In the genomic region with DNA sequence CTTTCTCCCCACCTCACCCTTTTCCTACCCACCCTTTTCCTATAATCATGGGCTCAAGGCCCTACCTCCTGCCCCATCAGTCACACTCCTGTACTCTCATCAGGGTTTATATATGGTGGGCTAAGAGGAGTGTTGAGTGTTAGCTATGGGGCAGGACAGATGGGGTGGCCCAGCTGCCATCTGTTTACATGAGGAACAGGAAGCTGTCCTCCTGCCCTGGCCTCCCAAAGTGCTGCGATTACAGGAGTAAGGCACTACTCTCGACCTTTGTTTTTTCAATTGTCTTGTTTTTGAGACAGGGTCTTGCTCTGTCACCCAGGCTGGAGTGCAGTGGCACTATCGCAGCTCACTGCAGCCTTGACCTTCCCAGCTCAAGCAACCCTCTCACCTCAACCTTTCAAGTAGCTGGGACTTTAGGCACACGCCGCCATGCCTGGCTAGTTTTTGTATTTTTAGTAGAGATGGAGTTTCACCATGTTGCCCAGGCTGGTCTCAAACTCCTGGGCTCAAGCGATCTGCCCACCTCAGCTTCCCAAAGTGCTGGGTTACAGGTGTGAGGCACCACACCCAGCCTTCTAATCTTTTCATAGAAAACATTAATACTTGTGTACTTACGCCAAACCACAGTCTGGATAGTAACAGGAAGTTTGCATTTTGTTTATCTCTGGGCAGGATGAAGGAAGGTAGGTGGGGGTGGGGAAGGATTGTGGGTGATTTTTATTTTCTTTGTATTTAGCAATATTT, we compare ENCODE assay signal across 13 cellular contexts. TPM values are rescaled to one million over a fixed set of nuclear protein-coding genes. Genes with fewer than 3 reads are reported as not detected.
DNase-seq lines count a peak whose midpoint lies in the region; ATAC-seq, FAIRE-seq and TF ChIP-seq lines count a peak whose summit lies in the region.
"Had no signal": no experiment of that assay in that cellular context is flagged by ENCODE, and none has a peak within 500 bp of the region (broad histone marks: within the 10 kb centered on the region; RNA-seq: fewer than 3 reads in every experiment).

No MANE protein-coding gene starts in this region.

- H2AFZ ChIP-seq in GM12878 (ENCODE audit: control insufficient read depth, low read depth, low read length): no peak overlapping the region

- no peaks in the 10 kb centered on the region for H3K9me3 Mint-ChIP-seq in neural crest cell

- SMC1A ChIA-PET in GM12878 (lab: Charles Lee; ENCODE audit: uncharacterized antibody, unreplicated experiment): interaction anchor here (0.9 to 5.2 kb wide), 17 partner anchors 12 to 278 kb away, joined by 3 to 48 read pairs (median 5); a partner anchor contains a TSS

- H3K36me3 ChIP-seq in GM12878 (ENCODE audit: control insufficient read depth in 2 of 2, insufficient read depth in 2 of 2, low read length in 1 of 2): no peaks in the 10 kb centered on the region
- H3K36me3 ChIP-seq: vagina had no signal

- in situ Hi-C loops in GM12878 (cut with MboI): loop anchor here (10.0 kb wide), 1 partner anchor 183 kb away; no protein-coding TSS in a partner anchor

- WGBS in GM12878 (ENCODE audit: insufficient coverage, insufficient replicate concordance, low lambda C conversion rate, missing lambda C conversion rate): 9% methylated on average over 7 of the region's 7 CpGs
- WGBS in lower leg skin, 2 donors: 70 to 80% methylated on average over 7 of the region's 7 CpGs

- no peak for TF ChIP-seq RAD21 in GM12878 (IDR thresholded peaks at IDR 0.05; ENCODE audit: insufficient read depth, low read depth, low read length)

- POLR2A ChIA-PET in GM12878 (lab: Charles Lee): interaction anchor here (0.5 to 8.2 kb wide), 13 partner anchors 7 to 743 kb away, joined by 3 to 137 read pairs (median 5); a partner anchor contains a TSS

- H3K4me3 ChIP-seq in LNCaP clone FGC (ENCODE audit: low read depth, low read length): peak overlapping the region; percentile 92
- H3K4me3 ChIP-seq in GM12878: peak overlapping the region; percentile 95
- H3K4me3 ChIP-seq in lower leg skin (ENCODE audit: low read depth, poor library complexity, severe bottlenecking): no peak overlapping the region

- no peaks in the 10 kb centered on the region for H3K36me3 Mint-ChIP-seq in neural crest cell (ENCODE audit: low read depth)

- peaks cover 10% of the 10 kb centered on the region; the same call in 1 of the 2 replicates for H4K20me1 ChIP-seq in GM12878 (ENCODE audit: control insufficient read depth, insufficient read depth)

- peaks cover 35% of the 10 kb centered on the region for H3K4me1 ChIP-seq in GM12878 (ENCODE audit: control insufficient read depth, insufficient read depth, low read length)

- no TSS peak for BruUV-seq in GM12878 (replicated peaks; lab: Mats Ljungman, UMichigan)

- H3K27me3 Mint-ChIP-seq in neural crest cell (ENCODE audit: low read depth): peaks cover 95% of the 10 kb centered on the region

- H3K79me2 ChIP-seq in GM12878 (ENCODE audit: control insufficient read depth, insufficient read depth, low read length): peaks cover 11% of the 10 kb centered on the region

- FAIRE-seq in GM12878 (lab: Jason Lieb, UNC): no peak
- FAIRE-seq: G401.6 had no signal

- TF ChIP-seq CTCF in LNCaP clone FGC (IDR thresholded peaks at IDR 0.05; ENCODE audit: control insufficient read depth, extremely low read depth, insufficient read depth) (no peak), GM12878 (IDR thresholded peaks at IDR 0.05 in 2 of 3, conservative IDR thresholded peaks at IDR 0.05 in 1 of 3; ENCODE audit: control insufficient read depth in 2 of 3, extremely low read depth in 1 of 3, insufficient read depth in 1 of 3, low read depth in 3 of 3, low read length in 3 of 3) (no peak), neural crest cell (conservative IDR thresholded peaks at IDR 0.05) (no peak), lower leg skin (IDR thresholded peaks at IDR 0.05) (no peak)

- peak overlapping the region; percentile 87 for H3K9ac ChIP-seq in GM12878 (ENCODE audit: control insufficient read depth, insufficient read depth, low read length)

- TF ChIP-seq POLR2A in GM12878 (IDR thresholded peaks at IDR 0.05; ENCODE audit: low read depth, low read length) (no peak), lower leg skin (IDR thresholded peaks at IDR 0.05) (no peak)

- H3K4me3 Mint-ChIP-seq in neural crest cell: peak overlapping the region; percentile 54

- peak overlapping the region; percentile 88 for H3K4me2 ChIP-seq in GM12878 (ENCODE audit: control insufficient read depth, insufficient read depth)

- DNase-seq in DMS 273 (lab: John Stamatoyannopoulos, UW; ENCODE audit: unreplicated experiment) (peak; percentile 71), LNCaP clone FGC (ENCODE audit: low read depth) (no peak), GM12878 (ENCODE audit: low read depth, low spot score) (no peak), neural crest cell (ENCODE audit: low read depth, low spot score) (no peak), lower leg skin (ENCODE audit: low spot score in 2 of 2) (no peak)
- DNase-seq in activated CD4-positive, CD25-positive, alpha-beta regulatory T cell treated with anti-CD3 and anti-CD28 coated beads, Interleukin-2, amount 50 U/mL, for 72 hours: no peak
- no peak for DNase-seq in stimulated activated naive CD4-positive, alpha-beta T cell treated with Interleukin-2 at 50 U/mL for 16 hours (lab: John Stamatoyannopoulos, UW)
- DNase-seq: NCI-H1417 treated with DMSO at 0.1 percent for 48 hours had no signal

- CTCF ChIA-PET in GM12878 (lab: Yijun Ruan, JAX): interaction anchor here (0.7 to 10.0 kb wide), 21 partner anchors 11 to 258 kb away, joined by 3 to 98 read pairs (median 7); a partner anchor contains a TSS

- ATAC-seq in GM12878: no peak

- RAD21 ChIA-PET in GM12878 (lab: Charles Lee; ENCODE audit: unreplicated experiment): interaction anchor here (0.8 to 5.2 kb wide), 7 partner anchors 11 to 144 kb away, joined by 3 to 48 read pairs (median 4); a partner anchor contains a TSS

- no peaks in the 10 kb centered on the region for H3K9me3 ChIP-seq in GM12878 (replicated peaks; ENCODE audit: control insufficient read depth, insufficient read depth, low read length)
- H3K9me3 ChIP-seq: vagina had no signal

- H3K27me3 ChIP-seq in GM12878 (replicated peaks in 1 of 2; ENCODE audit: control insufficient read depth in 2 of 2, insufficient read depth in 2 of 2, low read length in 1 of 2): no peaks in the 10 kb centered on the region
- H3K27me3 ChIP-seq: vagina had no signal

- intact Hi-C loops in GM12878 (cut with micrococcal nuclease; ENCODE audit: unreplicated experiment): loop anchor here (5.0 kb wide), 2 partner anchors 56 to 504 kb away; a partner anchor contains a TSS
- intact Hi-C loops in lower leg skin (cut with DNase I; ENCODE audit: low total_unique reads): loop anchor here (5.0 kb wide), 1 partner anchor 181 kb away; no protein-coding TSS in a partner anchor

- peak overlapping the region; percentile 89 for H3K27ac ChIP-seq in GM12878 (ENCODE audit: control insufficient read depth, insufficient read depth)
- H3K27ac ChIP-seq: HL-60, VCaP had no signal

- H3K4me1 Mint-ChIP-seq in neural crest cell: peaks cover 15% of the 10 kb centered on the region

- H3K27ac Mint-ChIP-seq in neural crest cell (ENCODE audit: unreplicated experiment): no peak overlapping the region
- H3K27ac Mint-ChIP-seq: H9 had no signal

- TF ChIP-seq EP300 in GM12878 (IDR thresholded peaks at IDR 0.05; ENCODE audit: borderline replicate concordance in 1 of 2, control insufficient read depth in 1 of 2, low read depth in 2 of 2, low read length in 2 of 2): no peak

RNA-seq across cellular contexts. Expression of a gene that starts 1.6 kb away (rescaled TPM):
- total RNA-seq in GM12878 (2013; cell fraction: nucleolus; rRNA removed): 17.8 and 21.6 TPM in 2 replicates
- total RNA-seq in GM12878 (2014; rRNA removed): 20.8 and 21.0 TPM in 2 replicates
- 5.3 and 5.6 TPM in 2 replicates for total RNA-seq in GM12878 (2014; rRNA removed; fragmentation: Illumina TruSeq; extraction: Trizol)
- 20.7 and 22.8 TPM in 2 replicates for total RNA-seq in GM12878 (2021)
- polyA plus RNA-seq in GM12878 (2011; ENCODE audit: low read depth): 6.3 TPM
- 10.1 and 19.4 TPM in 2 replicates for polyA plus RNA-seq in GM12878 (2011; rRNA removed)
- 26.6 and 38.9 TPM in 2 replicates for polyA plus RNA-seq in GM12878 (2011; cell fraction: cytosol; rRNA removed)
- polyA plus RNA-seq in GM12878 (2011; cell fraction: nucleus; rRNA removed): 53.2 and 59.8 TPM in 2 replicates
- polyA plus RNA-seq in GM12878 (2012): 28.2 and 31.1 TPM in 2 replicates
- polyA plus RNA-seq in GM12878 (2014; fragmentation: Illumina TruSeq; extraction: Trizol): 3.6 and 4.5 TPM in 2 replicates
- polyA plus RNA-seq in GM12878 (2014; fragmentation: Nextera tagmentation; extraction: Ambion mirVana): 1 to 10 TPM; 1.7 to 3.5 TPM
- polyA plus RNA-seq in GM12878 (2014; rRNA removed): 23.1 and 23.5 TPM in 2 replicates
- 10 to 100 TPM; 18.5 to 20.9 TPM for polyA plus RNA-seq in GM12878 (2016; fragmentation: Nextera tagmentation; extraction: Ambion mirVana)
- 4.1 and 10.8 TPM in 2 replicates for polyA minus RNA-seq in GM12878 (2011; rRNA and poly(A)+ RNA removed)
- 7.2 and 7.5 TPM in 2 replicates for polyA minus RNA-seq in GM12878 (2011; cell fraction: cytosol; rRNA and poly(A)+ RNA removed)
- 9.7 and 12.8 TPM in 2 replicates for polyA minus RNA-seq in GM12878 (2011; cell fraction: nucleus; rRNA and poly(A)+ RNA removed)
- 0.68 and 0.70 TPM in 2 replicates for total RNA-seq in neural crest cell
- 10 to 100 TPM; 46.3 to 51.0 (median 49.4) TPM for total RNA-seq in lower leg skin

RNA-seq across cellular contexts. Expression of a gene that starts 1.7 kb away (rescaled TPM):
- 112 and 144 TPM in 2 replicates for total RNA-seq in GM12878 (2013; cell fraction: nucleolus; rRNA removed)
- total RNA-seq in GM12878 (2014; rRNA removed) (7.6 and 8.3 TPM in 2 replicates), GM12878 (2014; rRNA removed; fragmentation: Illumina TruSeq; extraction: Trizol) (2.0 and 2.1 TPM in 2 replicates), GM12878 (2021) (7.5 and 7.7 TPM in 2 replicates), neural crest cell (0.44 TPM in 1 of 2 replicates, not detected in the other), lower leg skin (10 to 100 TPM; 47.3 to 97.8 (median 67.9) TPM)
- 1.0 TPM for polyA plus RNA-seq in GM12878 (2011; ENCODE audit: low read depth)
- polyA plus RNA-seq in GM12878 (2011; rRNA removed) (7.6 TPM in 2 replicates), GM12878 (2014; fragmentation: Illumina TruSeq; extraction: Trizol) (1.4 and 1.7 TPM in 2 replicates), GM12878 (2014; fragmentation: Nextera tagmentation; extraction: Ambion mirVana) (not detected), GM12878 (2014; rRNA removed) (10.4 and 14.7 TPM in 2 replicates), GM12878 (2016; fragmentation: Nextera tagmentation; extraction: Ambion mirVana) (1 to 10 TPM; 5.6 to 6.4 TPM)
- polyA plus RNA-seq in GM12878 (2011; cell fraction: cytosol; rRNA removed): 8.8 and 16.8 TPM in 2 replicates
- polyA plus RNA-seq in GM12878 (2011; cell fraction: nucleus; rRNA removed): 140 and 156 TPM in 2 replicates
- polyA plus RNA-seq in GM12878 (2012): 9.6 and 14.4 TPM in 2 replicates
- polyA minus RNA-seq in GM12878 (2011; rRNA and poly(A)+ RNA removed): 3.4 and 7.4 TPM in 2 replicates
- polyA minus RNA-seq in GM12878 (2011; cell fraction: cytosol; rRNA and poly(A)+ RNA removed): 2.3 and 5.1 TPM in 2 replicates
- 17.2 and 22.7 TPM in 2 replicates for polyA minus RNA-seq in GM12878 (2011; cell fraction: nucleus; rRNA and poly(A)+ RNA removed)

RNA-seq across cellular contexts. Expression of a gene that starts 6.5 kb away (rescaled TPM):
- total RNA-seq in GM12878 (2013; cell fraction: nucleolus; rRNA removed): 141 and 182 TPM in 2 replicates
- total RNA-seq in GM12878 (2014; rRNA removed) (2.6 and 2.9 TPM in 2 replicates), GM12878 (2014; rRNA removed; fragmentation: Illumina TruSeq; extraction: Trizol) (1.2 and 1.4 TPM in 2 replicates), GM12878 (2021) (5.0 and 5.5 TPM in 2 replicates), neural crest cell (1.3 TPM in 1 of 2 replicates, not detected in the other), lower leg skin (100 to 1,000 TPM in 1 of 4 donors, 10 to 100 TPM in 3; 48.3 to 131 (median 64.7) TPM)
- polyA plus RNA-seq in GM12878 (2011; ENCODE audit: low read depth): 33.8 TPM
- polyA plus RNA-seq in GM12878 (2011; rRNA removed) (6.9 and 9.9 TPM in 2 replicates), GM12878 (2014; fragmentation: Illumina TruSeq; extraction: Trizol) (1.5 and 3.0 TPM in 2 replicates), GM12878 (2014; fragmentation: Nextera tagmentation; extraction: Ambion mirVana) (under 1 TPM in 1 of 2 experiments, not detected in 1; 0.31 TPM), GM12878 (2014; rRNA removed) (7.7 TPM in 2 replicates), GM12878 (2016; fragmentation: Nextera tagmentation; extraction: Ambion mirVana) (1 to 10 TPM in 1 of 2 experiments, under 1 TPM in 1; 0.73 to 1.3 TPM)
- 10.1 and 12.3 TPM in 2 replicates for polyA plus RNA-seq in GM12878 (2011; cell fraction: cytosol; rRNA removed)
- polyA plus RNA-seq in GM12878 (2011; cell fraction: nucleus; rRNA removed): 221 and 281 TPM in 2 replicates
- 26.3 and 26.8 TPM in 2 replicates for polyA plus RNA-seq in GM12878 (2012)
- polyA minus RNA-seq in GM12878 (2011; rRNA and poly(A)+ RNA removed): 3.4 and 4.7 TPM in 2 replicates
- polyA minus RNA-seq in GM12878 (2011; cell fraction: cytosol; rRNA and poly(A)+ RNA removed): 2.2 TPM in 1 of 2 replicates, not detected in the other
- polyA minus RNA-seq in GM12878 (2011; cell fraction: nucleus; rRNA and poly(A)+ RNA removed): 16.9 and 19.1 TPM in 2 replicates

RNA-seq across cellular contexts. Expression of a gene that starts 7.3 kb away (rescaled TPM):
- total RNA-seq in GM12878 (2013; cell fraction: nucleolus; rRNA removed): 8.3 and 9.6 TPM in 2 replicates
- 4.7 and 5.0 TPM in 2 replicates for total RNA-seq in GM12878 (2014; rRNA removed)
- total RNA-seq in GM12878 (2014; rRNA removed; fragmentation: Illumina TruSeq; extraction: Trizol): 1.5 and 1.7 TPM in 2 replicates
- 4.1 and 4.3 TPM in 2 replicates for total RNA-seq in GM12878 (2021)
- 1.7 TPM for polyA plus RNA-seq in GM12878 (2011; ENCODE audit: low read depth)
- 1.0 and 1.4 TPM in 2 replicates for polyA plus RNA-seq in GM12878 (2011; rRNA removed)
- polyA plus RNA-seq in GM12878 (2011; cell fraction: cytosol; rRNA removed): 1.5 and 1.9 TPM in 2 replicates
- 6.1 and 7.1 TPM in 2 replicates for polyA plus RNA-seq in GM12878 (2011; cell fraction: nucleus; rRNA removed)
- polyA plus RNA-seq in GM12878 (2012): 3.4 TPM in 2 replicates
- polyA plus RNA-seq in GM12878 (2014; fragmentation: Illumina TruSeq; extraction: Trizol): 1.5 and 1.9 TPM in 2 replicates
- under 1 TPM; 0.08 to 0.15 TPM for polyA plus RNA-seq in GM12878 (2014; fragmentation: Nextera tagmentation; extraction: Ambion mirVana)
- 3.6 and 3.9 TPM in 2 replicates for polyA plus RNA-seq in GM12878 (2014; rRNA removed)
- 1 to 10 TPM; 1.9 to 2.3 TPM for polyA plus RNA-seq in GM12878 (2016; fragmentation: Nextera tagmentation; extraction: Ambion mirVana)
- 0.95 and 2.7 TPM in 2 replicates for polyA minus RNA-seq in GM12878 (2011; rRNA and poly(A)+ RNA removed)
- polyA minus RNA-seq in GM12878 (2011; cell fraction: cytosol; rRNA and poly(A)+ RNA removed): 0.52 and 0.67 TPM in 2 replicates
- polyA minus RNA-seq in GM12878 (2011; cell fraction: nucleus; rRNA and poly(A)+ RNA removed): 2.2 and 3.2 TPM in 2 replicates
- total RNA-seq in neural crest cell: 4.5 and 5.1 TPM in 2 replicates
- 10 to 100 TPM; 10.3 to 18.0 (median 13.3) TPM for total RNA-seq in lower leg skin

RNA-seq across cellular contexts. Expression of a gene that starts 12.3 kb away (rescaled TPM):
- total RNA-seq in GM12878 (2013; cell fraction: nucleolus; rRNA removed): 59.6 and 65.7 TPM in 2 replicates
- total RNA-seq in GM12878 (2014; rRNA removed) (4.3 and 4.5 TPM in 2 replicates), GM12878 (2014; rRNA removed; fragmentation: Illumina TruSeq; extraction: Trizol) (1.5 and 2.3 TPM in 2 replicates), GM12878 (2021) (5.0 and 5.3 TPM in 2 replicates), neural crest cell (4.5 and 5.8 TPM in 2 replicates), lower leg skin (100 to 1,000 TPM in 2 of 4 donors, 10 to 100 TPM in 2; 84.3 to 139 (median 115) TPM)
- polyA plus RNA-seq in GM12878 (2011; ENCODE audit: low read depth): 7.8 TPM
- polyA plus RNA-seq in GM12878 (2011; rRNA removed) (18.4 and 19.5 TPM in 2 replicates), GM12878 (2014; fragmentation: Illumina TruSeq; extraction: Trizol) (3.0 and 4.2 TPM in 2 replicates), GM12878 (2014; fragmentation: Nextera tagmentation; extraction: Ambion mirVana) (under 1 TPM; 0.31 to 0.44 TPM), GM12878 (2014; rRNA removed) (4.8 and 5.8 TPM in 2 replicates), GM12878 (2016; fragmentation: Nextera tagmentation; extraction: Ambion mirVana) (1 to 10 TPM; 1.6 to 2.4 TPM)
- polyA plus RNA-seq in GM12878 (2011; cell fraction: cytosol; rRNA removed): 12.9 and 13.1 TPM in 2 replicates
- polyA plus RNA-seq in GM12878 (2011; cell fraction: nucleus; rRNA removed): 47.9 and 53.2 TPM in 2 replicates
- 21.1 and 24.3 TPM in 2 replicates for polyA plus RNA-seq in GM12878 (2012)
- polyA minus RNA-seq in GM12878 (2011; rRNA and poly(A)+ RNA removed): 9.1 and 9.5 TPM in 2 replicates
- 1.2 TPM in 1 of 2 replicates, not detected in the other for polyA minus RNA-seq in GM12878 (2011; cell fraction: cytosol; rRNA and poly(A)+ RNA removed)
- polyA minus RNA-seq in GM12878 (2011; cell fraction: nucleus; rRNA and poly(A)+ RNA removed): 5.7 and 8.5 TPM in 2 replicates
